Comparison of ENCODE assay signal across 9 cellular contexts in the genomic region with DNA sequence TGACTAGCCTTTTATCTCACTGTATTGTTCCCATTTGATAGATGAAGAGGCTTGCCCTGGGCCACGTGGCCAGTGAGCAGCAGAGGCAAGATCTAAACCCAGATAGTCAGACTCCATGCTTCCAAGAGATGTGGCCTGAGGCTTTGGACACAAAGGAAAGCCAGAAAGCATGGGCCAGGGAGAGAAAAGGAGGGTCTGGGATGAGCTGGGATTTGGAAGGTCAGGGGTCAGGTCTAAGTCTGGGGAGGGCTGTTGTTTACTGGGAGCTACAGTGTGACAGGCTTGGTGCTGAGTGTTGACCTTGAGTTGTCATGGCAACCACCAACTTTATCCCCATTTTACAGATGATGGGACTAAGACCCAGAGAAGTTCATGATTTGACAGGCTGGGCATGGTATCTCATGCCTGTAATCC. TPM values are rescaled to one million over a fixed set of nuclear protein-coding genes. Genes with fewer than 3 reads are reported as not detected.
DNase-seq lines count a peak whose midpoint lies in the region; ATAC-seq, FAIRE-seq and TF ChIP-seq lines count a peak whose summit lies in the region.
"Had no signal": no experiment of that assay in that cellular context is flagged by ENCODE, and none has a peak within 500 bp of the region (broad histone marks: within the 10 kb centered on the region; RNA-seq: fewer than 3 reads in every experiment).

No MANE protein-coding gene starts in this region.

- no peak for ATAC-seq in HG03342 (IDR thresholded peaks at IDR 0.05; ENCODE audit: unreplicated experiment)

- peaks cover 0 to 22% (median 14%) of the 10 kb centered on the region in 4 experiments; a peak in 6 of 7 replicates for H3K4me1 ChIP-seq in H1 (replicated peaks in 1 of 4; ENCODE audit: control insufficient read depth in 3 of 4, insufficient read depth in 4 of 4, low read length in 3 of 4)

- no peaks in the 10 kb centered on the region for H3K9me3 ChIP-seq in H1 (ENCODE audit: insufficient read depth in 2 of 2, low read depth in 1 of 2, low read length in 1 of 2)
- H3K9me3 ChIP-seq: BE2C had no signal

- TF ChIP-seq CTCF in H1 (IDR thresholded peaks at IDR 0.05; ENCODE audit: control extremely low read depth in 1 of 3, insufficient read depth in 1 of 3, low read depth in 1 of 3, low read length in 3 of 3) = no peak

- H3K4me2 ChIP-seq in H1 (ENCODE audit: insufficient read depth in 1 of 2, low read depth in 2 of 2, low read length in 2 of 2) = no peak overlapping the region

- no peak overlapping the region for H4K8ac ChIP-seq in H1 (ENCODE audit: extremely low read depth, insufficient read depth, low read length)

- no peak overlapping the region for H3K27ac Mint-ChIP-seq in activated naive CD4-positive, alpha-beta T cell treated with anti-CD3 and anti-CD28 coated beads for 36 hours

- peaks cover 11% of the 10 kb centered on the region; the same call in 1 of the 2 replicates for H3K23me2 ChIP-seq in H1 (ENCODE audit: low read depth, low read length)

- H3K9me3 Mint-ChIP-seq in activated naive CD4-positive, alpha-beta T cell treated with anti-CD3 and anti-CD28 coated beads for 36 hours = no peaks in the 10 kb centered on the region

- H2BK15ac ChIP-seq in H1 (ENCODE audit: low read length) = no peak overlapping the region

- 82% methylated on average over 1 of the region's 1 CpG; no CpG with 5 or more reads in 1 of the 2 experiments for WGBS in H1 (ENCODE audit: extremely low coverage in 1 of 2, insufficient coverage in 1 of 2, insufficient read length in 1 of 2, insufficient replicate concordance in 2 of 2, low coverage in 1 of 2, low lambda C conversion rate in 2 of 2, missing lambda C conversion rate in 1 of 2), 2 experiments

- DNase-seq in activated naive CD4-positive, alpha-beta T cell treated with anti-CD3 and anti-CD28 coated beads for 36 hours = no peak
- no peak for DNase-seq in activated naive CD4-positive, alpha-beta T cell treated with anti-CD3 and anti-CD28 coated beads, Interleukin-2, amount 50 U/mL, for 16 hours
- DNase-seq in H1 (ENCODE audit: low read depth in 1 of 2, low spot score in 2 of 2) = no peak
- DNase-seq in substantia nigra (lab: John Stamatoyannopoulos, UW) = no peak
- no peak for DNase-seq in NK-92 treated with Interleukin-12 subunit alpha and Interleukin-12 subunit beta, amount 100 ng/mL, for 24 hours (lab: John Stamatoyannopoulos, UW)
- DNase-seq: activated gamma-delta T cell treated with Interleukin-2 at 50 U/mL for 16 hours, BE2C, SHP77 treated with DMSO at 0.1 percent for 48 hours had no signal

- H3K27me3 Mint-ChIP-seq in activated naive CD4-positive, alpha-beta T cell treated with anti-CD3 and anti-CD28 coated beads for 36 hours (ENCODE audit: low read depth) = no peaks in the 10 kb centered on the region

- peaks cover 0 to 4% (median 0%) of the 10 kb centered on the region in 4 experiments; a peak in 2 of 7 replicates for H3K27me3 ChIP-seq in H1 (replicated peaks in 1 of 4; ENCODE audit: control insufficient read depth in 3 of 4, extremely low read depth in 1 of 4, insufficient read depth in 3 of 4, low read length in 3 of 4)
- H3K27me3 ChIP-seq: BE2C had no signal

- H2BK5ac ChIP-seq in H1 (ENCODE audit: low read depth, low read length) = no peak overlapping the region

- POLR2A ChIA-PET in H1 (lab: Charles Lee; ENCODE audit: partially characterized antibody) = interaction anchor here (0.9 to 1.6 kb wide), 2 partner anchors 18 kb away, joined by 4 to 5 read pairs; no protein-coding TSS in a partner anchor

- H3K14ac ChIP-seq in H1 (ENCODE audit: insufficient read length) = no peak overlapping the region

- peak overlapping the region; percentile 46 for H4K5ac ChIP-seq in H1 (ENCODE audit: insufficient read length, low read depth, low read length)

- CTCF ChIA-PET in activated naive CD4-positive, alpha-beta T cell treated with anti-CD3 and anti-CD28 coated beads for 36 hours (lab: Charles Lee) = interaction anchor here (0.7 to 1.2 kb wide), 3 partner anchors 13 to 900 kb away, joined by 4 read pairs; no protein-coding TSS in a partner anchor
- CTCF ChIA-PET in H1 (lab: Charles Lee; ENCODE audit: partially characterized antibody) = interaction anchor here (0.6 to 7.8 kb wide), 5 partner anchors 13 to 117 kb away, joined by 3 to 137 read pairs (median 4); no protein-coding TSS in a partner anchor

- H2AK5ac ChIP-seq in H1 (ENCODE audit: low read depth, low read length) = no peak overlapping the region

- peak overlapping the region; percentile 37 for H3K4me3 Mint-ChIP-seq in activated naive CD4-positive, alpha-beta T cell treated with anti-CD3 and anti-CD28 coated beads for 36 hours

- H3K23ac ChIP-seq in H1 (ENCODE audit: insufficient read length) = no peak overlapping the region

- peaks cover 9% of the 10 kb centered on the region for H3K36me3 Mint-ChIP-seq in activated naive CD4-positive, alpha-beta T cell treated with anti-CD3 and anti-CD28 coated beads for 36 hours (ENCODE audit: low read depth)

- H2BK20ac ChIP-seq in H1 (ENCODE audit: low read length) = no peak overlapping the region

- H3K27ac ChIP-seq in H1 (ENCODE audit: low read depth, low read length) = no peak overlapping the region
- peak overlapping the region; percentile 61 for H3K27ac ChIP-seq in substantia nigra (ENCODE audit: low read depth, low read length, poor library complexity, severe bottlenecking)

- H3K9ac ChIP-seq in H1 (replicated peaks in 1 of 4; ENCODE audit: extremely low read depth in 1 of 4, low read depth in 3 of 4, low read length in 3 of 4) = no peak overlapping the region

- no peak for FAIRE-seq in H1 (lab: Jason Lieb, UNC)

- intact Hi-C loops in activated naive CD4-positive, alpha-beta T cell treated with anti-CD3 and anti-CD28 coated beads for 36 hours (cut with micrococcal nuclease) = no loop called here

- peaks cover 21% of the 10 kb centered on the region for H3K4me1 Mint-ChIP-seq in activated naive CD4-positive, alpha-beta T cell treated with anti-CD3 and anti-CD28 coated beads for 36 hours (ENCODE audit: low read depth)

- no peaks in the 10 kb centered on the region for H3K36me3 ChIP-seq in H1 (ENCODE audit: control insufficient read depth in 2 of 4, insufficient read depth in 4 of 4, low read length in 3 of 4)
- H3K36me3 ChIP-seq: BE2C had no signal

- H2AFZ ChIP-seq in H1 (ENCODE audit: low read length) = no peak overlapping the region

- H3K79me2 ChIP-seq in H1 (ENCODE audit: control insufficient read depth in 1 of 2, insufficient read depth in 2 of 2, low read length in 2 of 2) = no peaks in the 10 kb centered on the region; a peak in 1 of 4 replicates

- no peak overlapping the region for H2BK12ac ChIP-seq in H1 (ENCODE audit: low read depth, low read length)

- TF ChIP-seq EP300 in H1 (IDR thresholded peaks at IDR 0.05; ENCODE audit: borderline replicate concordance in 1 of 2, low read depth in 2 of 2, low read length in 2 of 2) = no peak

- TF ChIP-seq POLR2A in H1 (IDR thresholded peaks at IDR 0.05; ENCODE audit: control extremely low read depth in 1 of 2, low read depth in 2 of 2, low read length in 2 of 2) = no peak

- H3K79me1 ChIP-seq in H1 (ENCODE audit: low read depth, low read length) = peaks cover 2% of the 10 kb centered on the region; the same call in 1 of the 2 replicates

- no peak overlapping the region for H3K4me3 ChIP-seq in H1 (ENCODE audit: extremely low read depth in 1 of 4, insufficient read depth in 2 of 4, low read depth in 3 of 4, low read length in 4 of 4)

- no peak overlapping the region for H3K56ac ChIP-seq in H1 (replicated peaks; ENCODE audit: insufficient read length, low read depth, low read length)

- H4K20me1 ChIP-seq in H1 (replicated peaks in 1 of 2; ENCODE audit: control insufficient read depth in 1 of 2, insufficient read depth in 2 of 2, low read length in 2 of 2) = peaks cover 0 to 2% of the 10 kb centered on the region in 2 experiments

- H3K18ac ChIP-seq in H1 (ENCODE audit: extremely low read depth, low read length) = no peak overlapping the region

- H4K91ac ChIP-seq in H1 (replicated peaks; ENCODE audit: insufficient read length, low read length) = no peak overlapping the region

- H2BK120ac ChIP-seq in H1 (replicated peaks; ENCODE audit: low read depth, low read length) = no peak overlapping the region

- TF ChIP-seq RAD21 in H1 (IDR thresholded peaks at IDR 0.05 in 1 of 2, conservative IDR thresholded peaks at IDR 0.05 in 1 of 2; ENCODE audit: low read depth in 2 of 2, low read length in 2 of 2) = no peak

- H3K4ac ChIP-seq in H1 (replicated peaks; ENCODE audit: insufficient read length, low read depth, low read length) = no peak overlapping the region

RNA-seq across cellular contexts. Expression of a gene that starts 2.1 kb away (rescaled TPM):
- total RNA-seq in activated naive CD4-positive, alpha-beta T cell treated with anti-CD3 and anti-CD28 coated beads for 36 hours = 1 to 10 TPM; 2.2 TPM
- 5.1 TPM in 2 replicates for total RNA-seq in H1 (2021; fragmentation: NEBNext Ultra II Directional; extraction: Animal tissue kit (Norgen Biotek cat#: 25700))
- polyA plus RNA-seq in H1 (2011; rRNA removed) = 5.6 and 7.8 TPM in 2 replicates
- polyA plus RNA-seq in H1 (2011; cell fraction: cytosol; rRNA removed) = 4.9 TPM
- polyA plus RNA-seq in H1 (2011; cell fraction: nucleus; rRNA removed) = 5.3 TPM
- 3.1 to 5.1 TPM (median 3.9 TPM) in 4 replicates for polyA plus RNA-seq in H1 (2012, experiment 1 of 2)
- 5.2 TPM for polyA plus RNA-seq in H1 (2012, experiment 2 of 2)
- 6.0 TPM for polyA plus RNA-seq in H1 (2013, experiment 1 of 2)
- 6.0 TPM for polyA plus RNA-seq in H1 (2013, experiment 2 of 2)
- 2.8 and 3.0 TPM in 2 replicates for polyA minus RNA-seq in H1 (2011; rRNA and poly(A)+ RNA removed)
- polyA minus RNA-seq in H1 (2011; cell fraction: cytosol; rRNA and poly(A)+ RNA removed) = 4.3 TPM
- 5.8 TPM for polyA minus RNA-seq in H1 (2011; cell fraction: nucleus; rRNA and poly(A)+ RNA removed)

RNA-seq across cellular contexts. Expression of a gene that starts 30.0 kb away (rescaled TPM):
- 1 to 10 TPM; 4.7 to 5.6 TPM for total RNA-seq in activated naive CD4-positive, alpha-beta T cell treated with anti-CD3 and anti-CD28 coated beads for 36 hours
- 2.6 and 3.6 TPM in 2 replicates for total RNA-seq in H1 (2021; fragmentation: NEBNext Ultra II Directional; extraction: Animal tissue kit (Norgen Biotek cat#: 25700))
- 7.3 and 8.3 TPM in 2 replicates for polyA plus RNA-seq in H1 (2011; rRNA removed)
- polyA plus RNA-seq in H1 (2011; cell fraction: cytosol; rRNA removed) = 5.8 TPM
- polyA plus RNA-seq in H1 (2011; cell fraction: nucleus; rRNA removed) = 6.1 TPM
- 2.7 to 3.6 TPM (median 3.3 TPM) in 4 replicates for polyA plus RNA-seq in H1 (2012, experiment 1 of 2)
- 2.1 TPM for polyA plus RNA-seq in H1 (2012, experiment 2 of 2)
- 1.9 TPM for polyA plus RNA-seq in H1 (2013, experiment 1 of 2)
- 1.8 TPM for polyA plus RNA-seq in H1 (2013, experiment 2 of 2)
- 11.0 and 13.8 TPM in 2 replicates for polyA minus RNA-seq in H1 (2011; rRNA and poly(A)+ RNA removed)
- polyA minus RNA-seq in H1 (2011; cell fraction: cytosol; rRNA and poly(A)+ RNA removed) = 5.0 TPM
- polyA minus RNA-seq in H1 (2011; cell fraction: nucleus; rRNA and poly(A)+ RNA removed) = 4.8 TPM

RNA-seq across cellular contexts. Expression of a gene that starts 30.7 kb away (rescaled TPM):
- total RNA-seq in activated naive CD4-positive, alpha-beta T cell treated with anti-CD3 and anti-CD28 coated beads for 36 hours = under 1 TPM; 0.19 to 0.22 TPM
- 30.0 and 36.2 TPM in 2 replicates for total RNA-seq in H1 (2021; fragmentation: NEBNext Ultra II Directional; extraction: Animal tissue kit (Norgen Biotek cat#: 25700))
- polyA plus RNA-seq in H1 (2011; rRNA removed) = 87.8 and 91.7 TPM in 2 replicates
- 59.1 TPM for polyA plus RNA-seq in H1 (2011; cell fraction: cytosol; rRNA removed)
- polyA plus RNA-seq in H1 (2011; cell fraction: nucleus; rRNA removed) = 77.5 TPM
- 38.9 to 58.8 TPM (median 53.7 TPM) in 4 replicates for polyA plus RNA-seq in H1 (2012, experiment 1 of 2)
- polyA plus RNA-seq in H1 (2012, experiment 2 of 2) = 67.8 TPM
- 56.8 TPM for polyA plus RNA-seq in H1 (2013, experiment 1 of 2)
- polyA plus RNA-seq in H1 (2013, experiment 2 of 2) = 56.9 TPM
- 73.8 and 106 TPM in 2 replicates for polyA minus RNA-seq in H1 (2011; rRNA and poly(A)+ RNA removed)
- 33.8 TPM for polyA minus RNA-seq in H1 (2011; cell fraction: cytosol; rRNA and poly(A)+ RNA removed)
- polyA minus RNA-seq in H1 (2011; cell fraction: nucleus; rRNA and poly(A)+ RNA removed) = 46.5 TPM

RNA-seq across cellular contexts. Expression of a gene that starts 46.0 kb away (rescaled TPM):
- total RNA-seq in activated naive CD4-positive, alpha-beta T cell treated with anti-CD3 and anti-CD28 coated beads for 36 hours = 10 to 100 TPM; 92.8 to 96.7 TPM
- total RNA-seq in H1 (2021; fragmentation: NEBNext Ultra II Directional; extraction: Animal tissue kit (Norgen Biotek cat#: 25700)) = 121 and 133 TPM in 2 replicates
- 191 and 247 TPM in 2 replicates for polyA plus RNA-seq in H1 (2011; rRNA removed)
- 147 TPM for polyA plus RNA-seq in H1 (2011; cell fraction: cytosol; rRNA removed)
- 202 TPM for polyA plus RNA-seq in H1 (2011; cell fraction: nucleus; rRNA removed)
- polyA plus RNA-seq in H1 (2012, experiment 1 of 2) = 90.7 to 127 TPM (median 115 TPM) in 4 replicates
- polyA plus RNA-seq in H1 (2012, experiment 2 of 2) = 136 TPM
- polyA plus RNA-seq in H1 (2013, experiment 1 of 2) = 73.6 TPM
- 74.6 TPM for polyA plus RNA-seq in H1 (2013, experiment 2 of 2)
- 186 and 236 TPM in 2 replicates for polyA minus RNA-seq in H1 (2011; rRNA and poly(A)+ RNA removed)
- 73.2 TPM for polyA minus RNA-seq in H1 (2011; cell fraction: cytosol; rRNA and poly(A)+ RNA removed)
- polyA minus RNA-seq in H1 (2011; cell fraction: nucleus; rRNA and poly(A)+ RNA removed) = 84.9 TPM

RNA-seq across cellular contexts. Expression of a gene that starts 57.0 kb away (rescaled TPM):
- total RNA-seq in activated naive CD4-positive, alpha-beta T cell treated with anti-CD3 and anti-CD28 coated beads for 36 hours = under 1 TPM; 0.81 to 0.89 TPM
- total RNA-seq in H1 (2021; fragmentation: NEBNext Ultra II Directional; extraction: Animal tissue kit (Norgen Biotek cat#: 25700)) = 3.4 and 3.7 TPM in 2 replicates
- 3.4 and 4.5 TPM in 2 replicates for polyA plus RNA-seq in H1 (2011; rRNA removed)
- 2.9 TPM for polyA plus RNA-seq in H1 (2011; cell fraction: cytosol; rRNA removed)
- polyA plus RNA-seq in H1 (2011; cell fraction: nucleus; rRNA removed) = 4.9 TPM
- polyA plus RNA-seq in H1 (2012, experiment 1 of 2) = 4.0 to 5.0 TPM (median 4.2 TPM) in 4 replicates
- polyA plus RNA-seq in H1 (2012, experiment 2 of 2) = 2.5 TPM
- 3.6 TPM for polyA plus RNA-seq in H1 (2013, experiment 1 of 2)
- 3.8 TPM for polyA plus RNA-seq in H1 (2013, experiment 2 of 2)
- 5.3 and 5.8 TPM in 2 replicates for polyA minus RNA-seq in H1 (2011; rRNA and poly(A)+ RNA removed)
- polyA minus RNA-seq in H1 (2011; cell fraction: cytosol; rRNA and poly(A)+ RNA removed) = 8.0 TPM
- polyA minus RNA-seq in H1 (2011; cell fraction: nucleus; rRNA and poly(A)+ RNA removed) = 8.9 TPM

Comparison
In these comparisons a context has a peak if more than half of its experiments do, and no peak if none do; other contexts are left out.
1. RNA of a gene that starts 30.7 kb away (total RNA-seq): 30.0 to 36.2 TPM in H1; 0.19 to 0.22 TPM in activated naive CD4-positive, alpha-beta T cell treated with anti-CD3 and anti-CD28 coated beads for 36 hours; every median in the first group is over 10 times any median in the second.